ENCODE assay signal across 10 cellular contexts in genomic region chr2:215332876-215333600, GRCh38. TPM values are rescaled to one million over a fixed set of nuclear protein-coding genes. Genes with fewer than 3 reads are reported as not detected.
DNase-seq lines count a peak whose midpoint lies in the region; ATAC-seq and TF ChIP-seq lines count a peak whose summit lies in the region.
"Had no signal": no experiment of that assay in that cellular context is flagged by ENCODE, and none has a peak within 500 bp of the region (broad histone marks: within the 10 kb centered on the region; RNA-seq: fewer than 3 reads in every experiment).

No MANE protein-coding gene starts in this region.

- CTCF ChIA-PET in PC-3 (lab: Charles Lee): no interaction called here

- DNase-seq in HK-2 (ENCODE audit: unreplicated experiment) (peak; percentile 39), left kidney (ENCODE audit: low read depth, low spot score) (peak; percentile 31), PC-3 (no peak), DMS53 treated with DMSO at 0.1 percent for 48 hours (lab: John Stamatoyannopoulos, UW; ENCODE audit: unreplicated experiment) (no peak), iPS-NIHi11 (ENCODE audit: low spot score) (no peak), MM.1S (no peak)
- DNase-seq: MG63 had no signal

- H3K27ac ChIP-seq in PC-3 (ENCODE audit: low read length): no peak overlapping the region
- no peak overlapping the region for H3K27ac ChIP-seq in MM.1S (ENCODE audit: low read length)

- H3K4me3 ChIP-seq in PC-3 (ENCODE audit: low read length) (no peak overlapping the region), MM.1S (ENCODE audit: low read length) (no peak overlapping the region)
- H3K4me3 ChIP-seq: MG63 had no signal

- H3K27me3 ChIP-seq in PC-3 (ENCODE audit: low read length) (no peaks in the 10 kb centered on the region), MM.1S (replicated peaks; ENCODE audit: insufficient read depth, low read length) (no peaks in the 10 kb centered on the region)
- H3K27me3 ChIP-seq: MG63 had no signal

- POLR2A ChIA-PET in PC-3 (lab: Charles Lee; ENCODE audit: unreplicated experiment): no interaction called here

- intact Hi-C loops in PC-3 (cut with micrococcal nuclease): no loop called here

- H3K4me1 ChIP-seq in PC-3 (ENCODE audit: insufficient read depth, low read length): 0 out of 2 replicates have a peak, but pooled peaks cover 4% of the 10 kb centered on the region
- H3K4me1 ChIP-seq in MM.1S (ENCODE audit: low read length): no peaks in the 10 kb centered on the region

- H4K20me1 ChIP-seq in PC-3 (ENCODE audit: low read length) (no peaks in the 10 kb centered on the region), MM.1S (ENCODE audit: insufficient read depth, low read length) (no peaks in the 10 kb centered on the region)

- TF ChIP-seq CTCF in PC-3 (conservative IDR thresholded peaks at IDR 0.05; ENCODE audit: low read depth, low read length) (no peak), MM.1S (IDR thresholded peaks at IDR 0.05; ENCODE audit: low read length) (no peak)

- H3K9me3 ChIP-seq in PC-3 (ENCODE audit: low read length): no peaks in the 10 kb centered on the region
- H3K9me3 ChIP-seq in MM.1S (replicated peaks; ENCODE audit: insufficient read depth, low read length): no peaks in the 10 kb centered on the region
- H3K9me3 ChIP-seq: MG63 had no signal

- H3K79me2 ChIP-seq in PC-3 (ENCODE audit: low read length) (peaks cover 23% of the 10 kb centered on the region), MM.1S (ENCODE audit: low read length) (peaks cover 45% of the 10 kb centered on the region)

- H2AFZ ChIP-seq in PC-3 (ENCODE audit: low read length) (no peak overlapping the region), MM.1S (ENCODE audit: low read length) (no peak overlapping the region)

- no peak overlapping the region for H3K9ac ChIP-seq in PC-3 (ENCODE audit: low read length)
- no peak overlapping the region for H3K9ac ChIP-seq in MM.1S (ENCODE audit: low read length)

- BruUV-seq in PC-3 (replicated peaks; lab: Mats Ljungman, UMichigan): no TSS peak

- ATAC-seq in GM18517 (IDR thresholded peaks at IDR 0.05; ENCODE audit: unreplicated experiment) (peak; percentile 59), GM21723 (IDR thresholded peaks at IDR 0.05; ENCODE audit: unreplicated experiment) (peak; percentile 49), PC-3 (no peak)
- ATAC-seq: HCT116 had no signal

- H3F3A ChIP-seq in PC-3 (ENCODE audit: low read length, unreplicated experiment): no peaks in the 10 kb centered on the region
- H3F3A ChIP-seq in MM.1S (ENCODE audit: insufficient read depth, low read length): no peaks in the 10 kb centered on the region

- H3K9me2 ChIP-seq in PC-3 (replicated peaks; ENCODE audit: low read length) (no peaks in the 10 kb centered on the region), MM.1S (replicated peaks; ENCODE audit: insufficient read depth, low read length) (no peaks in the 10 kb centered on the region)

- H3K36me3 ChIP-seq in PC-3 (ENCODE audit: low read depth, low read length): peaks cover 64% of the 10 kb centered on the region
- H3K36me3 ChIP-seq in MM.1S (replicated peaks; ENCODE audit: insufficient read depth, low read length): peaks cover 18% of the 10 kb centered on the region

- no peak overlapping the region for H3K4me2 ChIP-seq in PC-3 (ENCODE audit: low read length)
- H3K4me2 ChIP-seq in MM.1S (ENCODE audit: low read depth, low read length): no peak overlapping the region

RNA-seq across cellular contexts. Expression of gene ATIC, which starts 21.2 kb away (rescaled TPM):
- 41.7 and 78.8 TPM in 2 replicates for total RNA-seq in PC-3 (2014; rRNA removed)

Comparison
In these comparisons a context has a peak if more than half of its experiments do, and no peak if none do; other contexts are left out.
1. DNase-seq: peak in HK-2 (single experiment) and left kidney (single experiment); none in PC-3 (single experiment), DMS53 treated with DMSO at 0.1 percent for 48 hours (single experiment), iPS-NIHi11 (single experiment) and MM.1S (single experiment).